8 cellular contexts compared by ENCODE assay signal in the genomic region with DNA sequence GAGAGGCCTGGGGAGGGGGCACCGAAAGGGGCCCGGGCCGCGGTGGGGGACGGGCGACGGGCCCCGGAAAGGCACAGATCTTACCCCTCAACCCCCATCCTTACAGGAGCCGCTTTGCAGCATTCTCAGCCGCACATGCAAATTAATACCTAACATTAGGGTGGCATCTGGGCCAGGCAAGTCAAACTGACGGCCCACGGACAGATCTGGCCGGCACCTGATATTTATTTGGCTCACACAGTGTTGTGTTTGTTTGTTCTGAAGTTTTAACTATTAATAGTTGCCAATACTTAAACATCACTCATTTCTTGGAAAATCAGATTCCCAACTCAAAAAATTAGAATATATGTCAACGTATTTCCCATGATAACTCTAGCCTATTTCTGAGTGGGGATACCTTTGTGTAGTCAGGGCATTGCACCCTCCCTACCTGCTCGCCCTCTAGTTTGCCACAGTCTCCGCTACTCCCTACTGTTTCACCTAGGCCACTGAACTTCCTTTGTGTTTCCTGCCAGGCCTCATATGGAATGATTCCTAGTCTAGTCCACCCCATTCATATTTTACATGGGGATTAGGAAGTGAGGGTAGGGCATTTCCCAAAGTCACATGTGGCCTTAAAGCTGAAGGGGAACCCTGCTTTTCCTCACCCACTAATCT.
DNase-seq lines count a peak whose midpoint lies in the region; ATAC-seq, FAIRE-seq and TF ChIP-seq lines count a peak whose summit lies in the region.

No MANE protein-coding gene starts in this region.

- H3K27ac ChIP-seq in endothelial cell of umbilical vein (ENCODE audit: insufficient read depth, low read depth, low read length), result no peak overlapping the region

- POLR2A ChIA-PET in endothelial cell of umbilical vein (lab: Charles Lee), result interaction anchor here (0.6 kb wide), 2 partner anchors 146 to 493 kb away, joined by 4 to 9 read pairs; partner anchors contain the start of gene GALNT10

- TF ChIP-seq POLR2A in NB4 (IDR thresholded peaks at IDR 0.05; ENCODE audit: extremely low read depth, insufficient read length) (no peak), endothelial cell of umbilical vein (IDR thresholded peaks at IDR 0.05; ENCODE audit: low read depth, low read length) (no peak)

- peak overlapping the region; percentile 37 for H3K4me2 ChIP-seq in endothelial cell of umbilical vein (ENCODE audit: insufficient read depth, low read length)

- FAIRE-seq in endothelial cell of umbilical vein (lab: Jason Lieb, UNC), result no peak

- TF ChIP-seq CTCF in NB4 (IDR thresholded peaks at IDR 0.05; ENCODE audit: low read depth, low read length), result no peak
- no peak for TF ChIP-seq CTCF in endothelial cell of umbilical vein (IDR thresholded peaks at IDR 0.05; ENCODE audit: extremely low read depth in 1 of 2, insufficient read depth in 1 of 2, low read depth in 1 of 2, low read length in 2 of 2)
- no peak for TF ChIP-seq CTCF in omental fat pad (IDR thresholded peaks at IDR 0.05)

- intact Hi-C loops in endothelial cell of umbilical vein (cut with micrococcal nuclease), result loop anchor here (1.0 kb wide), 1 partner anchor 30 kb away; no protein-coding TSS in a partner anchor

- H3K9ac ChIP-seq in endothelial cell of umbilical vein (replicated peaks; ENCODE audit: extremely low read depth, insufficient read depth, low read length), result peak overlapping the region; percentile 55

- dilution Hi-C loops in endothelial cell of umbilical vein (cut with MboI; ENCODE audit: extremely low pct_ligation_motif_present, low sequenced_read_pairs), result no loop called here

- H3K4me1 ChIP-seq in endothelial cell of umbilical vein (ENCODE audit: control insufficient read depth, extremely low read depth, insufficient read depth, low read length), result peaks cover 8% of the 10 kb centered on the region

- ATAC-seq in GM18502 (IDR thresholded peaks at IDR 0.05; ENCODE audit: poor library complexity, unreplicated experiment) (peak; percentile 69), omental fat pad (ENCODE audit: low FRiP score) (peak; percentile 30)

- H3K9me3 ChIP-seq in endothelial cell of umbilical vein (replicated peaks; ENCODE audit: control insufficient read depth, insufficient read depth, low read length), result no peaks in the 10 kb centered on the region

- H3K4me3 ChIP-seq in H7 (ENCODE audit: insufficient read depth, low read depth, low read length) (peak overlapping the region; percentile 56), NB4 (ENCODE audit: low read depth, low read length) (peak overlapping the region; percentile 25), endothelial cell of umbilical vein (replicated peaks in 1 of 3; ENCODE audit: insufficient read depth in 1 of 3, low read depth in 1 of 3, low read length in 3 of 3) (peak overlapping the region in 1 of 3 experiments; percentile 53)

- H3K36me3 ChIP-seq in H7 (replicated peaks; ENCODE audit: control insufficient read depth, insufficient read depth, low read length) (no peaks in the 10 kb centered on the region), endothelial cell of umbilical vein (ENCODE audit: control insufficient read depth in 2 of 2, extremely low read depth in 1 of 2, insufficient read depth in 2 of 2, low read length in 2 of 2) (no peaks in the 10 kb centered on the region)

- H2AFZ ChIP-seq in endothelial cell of umbilical vein (ENCODE audit: low read depth, low read length), result peak overlapping the region; percentile 71

- H3K27me3 ChIP-seq in H7 (ENCODE audit: control insufficient read depth, insufficient read depth, low read length) (no peaks in the 10 kb centered on the region), endothelial cell of umbilical vein (ENCODE audit: control insufficient read depth in 2 of 2, insufficient read depth in 2 of 2, low read length in 2 of 2) (no peaks in the 10 kb centered on the region)

- no peaks in the 10 kb centered on the region for H3K9me1 ChIP-seq in endothelial cell of umbilical vein (replicated peaks; ENCODE audit: control insufficient read depth, extremely low read depth, insufficient read depth, low read length)

- CTCF ChIA-PET in endothelial cell of umbilical vein (lab: Charles Lee), result interaction anchor here (0.5 to 1.9 kb wide), 4 partner anchors 9 to 28 kb away, joined by 3 to 8 read pairs (median 4); no protein-coding TSS in a partner anchor

- no peaks in the 10 kb centered on the region for H3K79me2 ChIP-seq in endothelial cell of umbilical vein (ENCODE audit: control insufficient read depth, insufficient read depth, low read length)

- BruUV-seq in endothelial cell of umbilical vein (replicated peaks; lab: Mats Ljungman, UMichigan), result TSS peak; percentile 51

- no peaks in the 10 kb centered on the region for H4K20me1 ChIP-seq in endothelial cell of umbilical vein (replicated peaks; ENCODE audit: control insufficient read depth, extremely low read depth, insufficient read depth, low read length)

- DNase-seq in H7 (no peak), NB4 (ENCODE audit: low read depth) (no peak), endothelial cell of umbilical vein (ENCODE audit: low read depth, low spot score) (no peak), omental fat pad (ENCODE audit: low spot score) (no peak), inferior parietal cortex (ENCODE audit: extremely low spot score) (no peak), NCI-H748 treated with DMSO at 0.1 percent for 48 hours (lab: John Stamatoyannopoulos, UW) (no peak), NCI-H1694 treated with DMSO at 0.1 percent for 48 hours (lab: John Stamatoyannopoulos, UW) (no peak)

TF ChIP-seq in endothelial cell of umbilical vein, 7 proteins besides CTCF, POLR2A, EP300 and RAD21:
- TF ChIP-seq POLR2AphosphoS5 (IDR thresholded peaks at IDR 0.05; ENCODE audit: insufficient read depth, low read depth, low read length) (no peak), MAX (IDR thresholded peaks at IDR 0.05; ENCODE audit: insufficient read depth, insufficient read length) (no peak), GATA2 (IDR thresholded peaks at IDR 0.05; ENCODE audit: insufficient read depth, insufficient read length, low read depth, low read length) (no peak), JUN (IDR thresholded peaks at IDR 0.05; ENCODE audit: borderline replicate concordance, insufficient read depth, insufficient read length, low read depth) (no peak), EZH2 (IDR thresholded peaks at IDR 0.05; ENCODE audit: borderline replicate concordance, low read depth, low read length, severe bottlenecking) (no peak), FOS (IDR thresholded peaks at IDR 0.05; ENCODE audit: borderline replicate concordance, insufficient read depth, low read length) (no peak), MYC (IDR thresholded peaks at IDR 0.05; ENCODE audit: low read depth, low read length) (no peak)
